10 cellular contexts compared by ENCODE assay signal in the genomic region with DNA sequence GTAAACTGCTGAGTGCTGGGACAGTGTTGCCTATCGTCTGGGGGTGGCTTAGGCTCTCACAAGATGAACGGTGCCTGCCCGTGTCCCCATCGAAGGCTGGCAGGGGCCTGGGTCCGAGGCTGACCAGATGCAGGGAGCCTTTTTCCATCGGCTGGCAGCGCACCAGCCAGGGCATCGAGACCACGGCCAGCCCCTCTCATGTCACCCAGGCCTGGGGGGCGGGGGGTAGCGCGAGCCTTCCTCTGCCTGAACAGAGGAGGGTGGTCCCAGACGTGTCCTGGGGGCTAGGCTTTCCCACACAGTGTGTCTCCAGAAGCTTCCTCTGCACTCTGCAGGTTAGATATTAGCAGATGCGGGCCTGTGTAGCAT. TPM values are rescaled to one million over a fixed set of nuclear protein-coding genes. Genes with fewer than 3 reads are reported as not detected.
A peak's percentile ranks its signal among the peaks of the same experiment; 100 is the strongest.
DNase-seq lines count a peak whose midpoint lies in the region; ATAC-seq and TF ChIP-seq lines count a peak whose summit lies in the region.
"Had no signal": no experiment of that assay in that cellular context is flagged by ENCODE, and none has a peak within 500 bp of the region (broad histone marks: within the 10 kb centered on the region; RNA-seq: fewer than 3 reads in every experiment).

No MANE protein-coding gene starts in this region.

- no peak for TF ChIP-seq EP300 in esophagus muscularis mucosa (IDR thresholded peaks at IDR 0.05)

- H3K27me3 ChIP-seq in MM.1S (replicated peaks; ENCODE audit: insufficient read depth, low read length) (no peaks in the 10 kb centered on the region), esophagus muscularis mucosa (no peaks in the 10 kb centered on the region)

- H3K4me1 ChIP-seq in MM.1S (ENCODE audit: low read length) (peaks cover 18% of the 10 kb centered on the region; the same call in 1 of the 2 replicates), esophagus muscularis mucosa (no peaks in the 10 kb centered on the region)

- H3K9ac ChIP-seq in MM.1S (ENCODE audit: low read length): peak overlapping the region; percentile 72

- H3K4me3 ChIP-seq in MM.1S (ENCODE audit: low read length) (peak overlapping the region; percentile 61), esophagus muscularis mucosa (peak overlapping the region; percentile 32 to 52 (median 37))

- peak overlapping the region; percentile 79 for H3K4me3 Mint-ChIP-seq in stimulated activated effector memory CD8-positive, alpha-beta T cell treated with anti-CD3 and anti-CD28 coated beads, Interleukin-12 subunit alpha, Interleukin-12 subunit beta, amount 100 ng/mL, for 72 hours

- no peak for TF ChIP-seq POLR2A in esophagus muscularis mucosa (IDR thresholded peaks at IDR 0.05; ENCODE audit: low read depth)

- peaks cover 4% of the 10 kb centered on the region for H3F3A ChIP-seq in MM.1S (ENCODE audit: insufficient read depth, low read length)

- H3K4me2 ChIP-seq in MM.1S (ENCODE audit: low read depth, low read length): peak overlapping the region; percentile 94

- WGBS in esophagus muscularis mucosa: 82% methylated on average over 14 of the region's 14 CpGs

- peak; percentile 15 for ATAC-seq in GM19023 (IDR thresholded peaks at IDR 0.05; ENCODE audit: unreplicated experiment)
- no peak for ATAC-seq in stimulated activated effector memory CD8-positive, alpha-beta T cell treated with anti-CD3 and anti-CD28 coated beads, Interleukin-12 subunit alpha, Interleukin-12 subunit beta, amount 100 ng/mL, for 72 hours
- ATAC-seq in GM21360 (IDR thresholded peaks at IDR 0.05; ENCODE audit: unreplicated experiment): no peak

- DNase-seq in MM.1S (no peak), esophagus muscularis mucosa (ENCODE audit: extremely low spot score) (no peak), NCI-H187 treated with DMSO at 0.1 percent for 48 hours (lab: John Stamatoyannopoulos, UW) (no peak), middle frontal gyrus (ENCODE audit: extremely low spot score, low spot score) (no peak), hypothalamus (lab: John Stamatoyannopoulos, UW) (no peak)
- no peak for DNase-seq in stimulated activated effector memory CD8-positive, alpha-beta T cell treated with anti-CD3 and anti-CD28 coated beads, Interleukin-12 subunit alpha, Interleukin-12 subunit beta, amount 100 ng/mL, for 72 hours (ENCODE audit: low spot score in 2 of 2)

- H2AFZ ChIP-seq in MM.1S (ENCODE audit: low read length): peak overlapping the region; percentile 61

- H3K36me3 Mint-ChIP-seq in stimulated activated effector memory CD8-positive, alpha-beta T cell treated with anti-CD3 and anti-CD28 coated beads, Interleukin-12 subunit alpha, Interleukin-12 subunit beta, amount 100 ng/mL, for 72 hours: peaks cover 62% of the 10 kb centered on the region

- intact Hi-C loops in esophagus muscularis mucosa (cut with DNase I): no loop called here

- H3K36me3 ChIP-seq in MM.1S (replicated peaks; ENCODE audit: insufficient read depth, low read length) (no peaks in the 10 kb centered on the region), esophagus muscularis mucosa (no peaks in the 10 kb centered on the region)

- H3K9me2 ChIP-seq in MM.1S (replicated peaks; ENCODE audit: insufficient read depth, low read length): no peaks in the 10 kb centered on the region

- peak overlapping the region; percentile 98 for H3K27ac Mint-ChIP-seq in stimulated activated effector memory CD8-positive, alpha-beta T cell treated with anti-CD3 and anti-CD28 coated beads, Interleukin-12 subunit alpha, Interleukin-12 subunit beta, amount 100 ng/mL, for 72 hours

- TF ChIP-seq CTCF in MM.1S (IDR thresholded peaks at IDR 0.05; ENCODE audit: low read length) (no peak), esophagus muscularis mucosa (IDR thresholded peaks at IDR 0.05) (no peak)

- H4K20me1 ChIP-seq in MM.1S (ENCODE audit: insufficient read depth, low read length): no peaks in the 10 kb centered on the region

- peaks cover 3% of the 10 kb centered on the region for H3K9me3 Mint-ChIP-seq in stimulated activated effector memory CD8-positive, alpha-beta T cell treated with anti-CD3 and anti-CD28 coated beads, Interleukin-12 subunit alpha, Interleukin-12 subunit beta, amount 100 ng/mL, for 72 hours

- H3K9me3 ChIP-seq in MM.1S (replicated peaks; ENCODE audit: insufficient read depth, low read length) (no peaks in the 10 kb centered on the region), esophagus muscularis mucosa (peaks cover 0 to 9% (median 2%) of the 10 kb centered on the region in 4 donors)

- peaks cover 55% of the 10 kb centered on the region for H3K79me2 ChIP-seq in MM.1S (ENCODE audit: low read length)

- peaks cover 84% of the 10 kb centered on the region for H3K4me1 Mint-ChIP-seq in stimulated activated effector memory CD8-positive, alpha-beta T cell treated with anti-CD3 and anti-CD28 coated beads, Interleukin-12 subunit alpha, Interleukin-12 subunit beta, amount 100 ng/mL, for 72 hours

- H3K27ac ChIP-seq in MM.1S (ENCODE audit: low read length) (peak overlapping the region; percentile 60), esophagus muscularis mucosa (replicated peaks in 1 of 4) (peak overlapping the region in 3 of 4 donors; percentile 40 to 56 (median 52))

RNA-seq across cellular contexts. Expression of gene FGD3, which starts 17.3 kb away (rescaled TPM):
- total RNA-seq in esophagus muscularis mucosa: 1 to 10 TPM; 4.3 to 5.1 (median 4.9) TPM
- total RNA-seq: fibroblast of villous mesenchyme, pulmonary artery endothelial cell had no signal
